In the genomic region with DNA sequence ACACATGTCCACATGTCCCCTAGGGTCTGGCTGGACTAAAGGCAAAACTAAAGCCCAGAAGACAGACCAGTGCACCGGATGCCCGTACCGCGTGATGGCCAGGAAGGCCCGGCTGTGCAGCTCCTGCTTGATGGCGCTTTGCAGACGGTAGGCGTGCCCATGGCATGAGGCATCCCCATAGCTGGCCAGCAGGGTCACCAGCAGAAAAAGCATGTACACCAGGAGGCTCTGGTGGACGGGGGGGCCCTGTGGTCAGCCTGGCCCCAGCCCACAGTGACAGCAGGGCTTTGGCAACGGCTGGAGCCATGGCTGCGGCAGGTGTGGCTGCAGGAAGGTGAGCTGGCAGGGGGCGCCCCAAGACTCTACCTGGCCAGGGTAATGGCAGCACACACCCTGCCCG, we compare ENCODE assay signal across 20 cellular contexts. TPM values are rescaled to one million over a fixed set of nuclear protein-coding genes. Genes with fewer than 3 reads are reported as not detected.
"Had no signal": no experiment of that assay in that cellular context is flagged by ENCODE, and none has a peak within 500 bp of the region (broad histone marks: within the 10 kb centered on the region; RNA-seq: fewer than 3 reads in every experiment).

No MANE protein-coding gene starts in this region.

- ATAC-seq: left lung; naive thymus-derived CD8-positive, alpha-beta T cell; right lobe of liver; stimulated activated naive CD8-positive, alpha-beta T cell treated with anti-CD3 and anti-CD28 coated beads, Interleukin-15, amount 100 ng/mL, for 72 hours had no signal

- H3K27me3 ChIP-seq: ascending aorta, breast epithelium, dorsolateral prefrontal cortex, left lung, right lobe of liver, spleen had no signal

- H3K27me3 Mint-ChIP-seq: activated naive CD8-positive, alpha-beta T cell treated with anti-CD3 and anti-CD28 coated beads, Interleukin-2, amount 10 ng/mL, durations not matched to agents 7 days and 5 days; naive thymus-derived CD8-positive, alpha-beta T cell; stimulated activated naive CD8-positive, alpha-beta T cell treated with anti-CD3 and anti-CD28 coated beads, Interleukin-15, amount 100 ng/mL, for 72 hours had no signal

- H3K9me3 Mint-ChIP-seq: activated naive CD8-positive, alpha-beta T cell treated with anti-CD3 and anti-CD28 coated beads, Interleukin-2, amount 10 ng/mL, durations not matched to agents 7 days and 5 days; activated T-helper 1 cell treated with anti-CD3 and anti-CD28 coated beads, Interleukin-12 subunit alpha, Interleukin-12 subunit beta, Interleukin-2, Interleukin-4 antibody, amounts not matched to agents 30 ng/mL and 10 ng/mL and 1 ng/mL, durations not matched to agents 14 hours and 24 hours and 36 hours; naive thymus-derived CD8-positive, alpha-beta T cell; stimulated activated naive CD8-positive, alpha-beta T cell treated with anti-CD3 and anti-CD28 coated beads, Interleukin-15, amount 100 ng/mL, for 72 hours; T-helper 2 cell treated with Interferon-gamma antibody and Interleukin-4, amounts not matched to agents 5 μg/mL and 100 μg/mL, for 36 hours had no signal

- DNase-seq: activated CD4-positive, alpha-beta T cell treated with anti-CD3 and anti-CD28 coated beads, Interleukin-2, amount 50 U/mL, for 1 hour; activated CD4-positive, CD25-positive, alpha-beta regulatory T cell; activated CD8-positive, alpha-beta memory T cell treated with anti-CD3 and anti-CD28 coated beads for 24 hours; activated naive CD8-positive, alpha-beta T cell treated with anti-CD3 and anti-CD28 coated beads, Interleukin-2, amount 10 ng/mL, durations not matched to agents 7 days and 5 days; hypothalamus; kidney; left lung; naive thymus-derived CD8-positive, alpha-beta T cell; occipital lobe; right lobe of liver; spleen; stimulated activated naive CD8-positive, alpha-beta T cell treated with anti-CD3 and anti-CD28 coated beads, Interleukin-15, amount 100 ng/mL, for 72 hours had no signal

- H3K27ac ChIP-seq: ascending aorta, breast epithelium, left lung, prostate gland, right lobe of liver, spleen, thoracic aorta had no signal

- H3K4me3 Mint-ChIP-seq: activated naive CD8-positive, alpha-beta T cell treated with anti-CD3 and anti-CD28 coated beads, Interleukin-2, amount 10 ng/mL, durations not matched to agents 7 days and 5 days; activated T-helper 1 cell treated with anti-CD3 and anti-CD28 coated beads, Interleukin-12 subunit alpha, Interleukin-12 subunit beta, Interleukin-2, Interleukin-4 antibody, amounts not matched to agents 30 ng/mL and 10 ng/mL and 1 ng/mL, durations not matched to agents 14 hours and 24 hours and 36 hours; naive thymus-derived CD8-positive, alpha-beta T cell; stimulated activated naive CD8-positive, alpha-beta T cell treated with anti-CD3 and anti-CD28 coated beads, Interleukin-15, amount 100 ng/mL, for 72 hours; T-helper 2 cell treated with Interferon-gamma antibody and Interleukin-4, amounts not matched to agents 5 μg/mL and 100 μg/mL, for 36 hours had no signal

- H3K36me3 ChIP-seq: breast epithelium had no signal

- H3K9me3 ChIP-seq: ascending aorta, breast epithelium, left lung, prostate gland, right lobe of liver, spleen, thoracic aorta had no signal

- H3K4me1 ChIP-seq: ascending aorta, breast epithelium had no signal

- H3K36me3 Mint-ChIP-seq: activated naive CD8-positive, alpha-beta T cell treated with anti-CD3 and anti-CD28 coated beads, Interleukin-2, amount 10 ng/mL, durations not matched to agents 7 days and 5 days had no signal

- H3K27ac Mint-ChIP-seq: activated naive CD8-positive, alpha-beta T cell treated with anti-CD3 and anti-CD28 coated beads, Interleukin-2, amount 10 ng/mL, durations not matched to agents 7 days and 5 days; activated T-helper 1 cell treated with anti-CD3 and anti-CD28 coated beads, Interleukin-12 subunit alpha, Interleukin-12 subunit beta, Interleukin-2, Interleukin-4 antibody, amounts not matched to agents 30 ng/mL and 10 ng/mL and 1 ng/mL, durations not matched to agents 14 hours and 24 hours and 36 hours; naive thymus-derived CD8-positive, alpha-beta T cell; T-helper 2 cell treated with Interferon-gamma antibody and Interleukin-4, amounts not matched to agents 5 μg/mL and 100 μg/mL, for 36 hours had no signal

- H3K4me3 ChIP-seq: ascending aorta, breast epithelium, dorsolateral prefrontal cortex, left lung, prostate gland, right lobe of liver, spleen, thoracic aorta had no signal

- H3K4me1 Mint-ChIP-seq: activated naive CD8-positive, alpha-beta T cell treated with anti-CD3 and anti-CD28 coated beads, Interleukin-2, amount 10 ng/mL, durations not matched to agents 7 days and 5 days; naive thymus-derived CD8-positive, alpha-beta T cell; stimulated activated naive CD8-positive, alpha-beta T cell treated with anti-CD3 and anti-CD28 coated beads, Interleukin-15, amount 100 ng/mL, for 72 hours had no signal

RNA-seq across cellular contexts. Expression of a gene that starts 55.6 kb away (rescaled TPM):
- total RNA-seq: ascending aorta; mononuclear cell; naive thymus-derived CD8-positive, alpha-beta T cell; thoracic aorta had no signal
